In the genomic region with DNA sequence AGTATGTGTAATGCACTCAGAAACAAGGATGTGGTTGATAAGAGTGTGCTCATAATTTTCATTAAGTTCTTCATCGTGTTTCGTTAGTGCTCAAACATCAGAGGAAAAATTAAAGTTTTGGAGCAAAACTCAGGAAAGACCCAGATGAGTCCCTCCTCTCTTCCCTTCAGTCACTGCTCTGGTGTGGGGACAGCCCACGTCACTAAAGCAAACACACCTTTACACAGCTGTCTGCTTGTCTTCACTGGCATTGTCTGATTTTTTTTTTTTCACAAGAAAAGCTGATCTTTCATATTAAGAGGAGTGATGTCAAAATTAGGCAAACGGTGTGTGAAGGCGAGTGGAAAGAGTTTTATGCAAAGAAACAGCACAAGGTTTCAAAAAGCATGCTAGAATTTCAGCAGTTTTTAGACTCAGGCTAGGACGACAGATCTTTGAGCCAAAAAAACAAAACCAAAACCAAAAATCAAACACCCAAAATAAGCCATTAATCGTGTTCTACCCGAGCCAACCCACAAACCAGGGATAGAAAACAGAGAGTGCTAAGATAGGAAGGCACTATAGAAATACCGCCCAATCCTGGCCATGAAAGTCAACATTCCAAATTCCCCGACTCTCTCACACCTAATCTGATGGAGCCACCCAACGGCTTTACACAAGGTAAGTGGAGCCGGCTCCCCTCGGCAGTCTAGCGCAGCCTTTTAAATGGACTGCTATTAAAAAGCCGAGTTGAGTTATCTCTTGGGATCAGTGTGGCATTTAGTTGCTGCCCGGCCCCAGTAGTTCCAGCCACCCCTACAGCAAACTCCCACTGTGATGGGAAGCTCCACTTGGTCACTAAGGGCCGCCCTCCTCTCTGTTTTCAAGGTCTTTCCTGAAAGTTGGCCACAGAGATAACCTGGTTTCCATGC, we compare ENCODE assay signal across 14 cellular contexts. TPM values are rescaled to one million over a fixed set of nuclear protein-coding genes. Genes with fewer than 3 reads are reported as not detected.
DNase-seq lines count a peak whose midpoint lies in the region; ATAC-seq and TF ChIP-seq lines count a peak whose summit lies in the region.
"Had no signal": no experiment of that assay in that cellular context is flagged by ENCODE, and none has a peak within 500 bp of the region (broad histone marks: within the 10 kb centered on the region; RNA-seq: fewer than 3 reads in every experiment).

No MANE protein-coding gene starts in this region.

- H3K4me3 ChIP-seq in AG04449 (ENCODE audit: low read depth, low read length) (0 out of 2 replicates have a peak overlapping the region, but pooled peaks have one; percentile 6), GM08714 (ENCODE audit: low read length) (peak overlapping the region; percentile 74; the same call in 1 of the 2 replicates), Panc1 (ENCODE audit: low read depth in 2 of 2, low read length in 2 of 2) (peak overlapping the region; percentile 7 to 45; a peak in 3 of 4 replicates), fibroblast of the aortic adventitia (ENCODE audit: low read depth, low read length) (peak overlapping the region; percentile 44)

- H3K36me3 ChIP-seq in Panc1 (ENCODE audit: control insufficient read depth, insufficient read depth, low read length), result no peaks in the 10 kb centered on the region

- BruUV-seq in Panc1 (replicated peaks; lab: Mats Ljungman, UMichigan), result no TSS peak

- in situ Hi-C loops in Panc1 (cut with HindIII; ENCODE audit: low pct_unique_long_range_greater_than_20kb, low sequenced_read_pairs), result no loop called here

- POLR2A ChIA-PET in AG04449 (lab: Yijun Ruan, JAX), result no interaction called here
- POLR2A ChIA-PET in Panc1 (lab: Charles Lee), result interaction anchor here (0.6 to 0.7 kb wide), 2 partner anchors 27 to 399 kb away, joined by 4 to 11 read pairs; no protein-coding TSS in a partner anchor

- ATAC-seq in Panc1, result peak; percentile 73
- no peak for ATAC-seq in HG02981 (IDR thresholded peaks at IDR 0.05; ENCODE audit: unreplicated experiment)
- ATAC-seq in HG03280 (IDR thresholded peaks at IDR 0.05; ENCODE audit: unreplicated experiment), result no peak
- ATAC-seq: right cardiac atrium, Right ventricle myocardium inferior had no signal

- CTCF ChIA-PET in AG04449 (lab: Yijun Ruan, JAX) (no interaction called here), Panc1 (lab: Charles Lee) (no interaction called here)

- H3K27me3 ChIP-seq in Panc1 (ENCODE audit: control insufficient read depth, insufficient read depth, low read length), result no peaks in the 10 kb centered on the region

- TF ChIP-seq CTCF in AG04449 (IDR thresholded peaks at IDR 0.05; ENCODE audit: insufficient read depth, low read length, missing control alignments) (no peak), Panc1 (IDR thresholded peaks at IDR 0.05) (no peak), fibroblast of the aortic adventitia (IDR thresholded peaks at IDR 0.05; ENCODE audit: insufficient read depth, low read length) (no peak)

- no peaks in the 10 kb centered on the region for H3K9me3 ChIP-seq in Panc1 (ENCODE audit: control insufficient read depth, insufficient read depth, low read depth, low read length)

- intact Hi-C loops in Panc1 (cut with micrococcal nuclease; ENCODE audit: unreplicated experiment), result no loop called here

- H3K27ac ChIP-seq in Panc1 (ENCODE audit: low read length), result no peak overlapping the region

- no peaks in the 10 kb centered on the region for H3K4me1 ChIP-seq in Panc1 (ENCODE audit: control insufficient read depth, insufficient read depth, low read length)

- DNase-seq in AG04449 (ENCODE audit: low read depth, low spot score) (no peak), Panc1 (ENCODE audit: low read depth, low spot score) (no peak), fibroblast of the aortic adventitia (ENCODE audit: low read depth) (no peak), GM19240 (ENCODE audit: insufficient read length, low spot score) (no peak), CD1c-positive myeloid dendritic cell (ENCODE audit: extremely low spot score) (no peak)
- DNase-seq: activated CD4-positive, alpha-beta T cell treated with anti-CD3 and anti-CD28 coated beads, Interleukin-2, amount 50 U/mL, for 4 hours; DMS79; mesenchymal stem cell; NCI-H1930; right cardiac atrium had no signal

RNA-seq across cellular contexts. Expression of a gene that starts 27.9 kb away (rescaled TPM):
- total RNA-seq in Panc1 (2021; ENCODE audit: unreplicated experiment) (5.9 TPM), fibroblast of the aortic adventitia (ENCODE audit: low replicate concordance) (not detected in 2 replicates)
- polyA plus RNA-seq in Panc1 (2012; ENCODE audit: insufficient read length), result 13.7 TPM

Comparison
In these comparisons a context has a peak if more than half of its experiments do, and no peak if none do; other contexts are left out.
1. H3K4me3 ChIP-seq: peak in every context shown above with its lines; median percentile 74 in GM08714; 44 in fibroblast of the aortic adventitia; 26 in Panc1; 6 in AG04449.